Comparison of ENCODE assay signal across 1 cellular context in the genomic region with DNA sequence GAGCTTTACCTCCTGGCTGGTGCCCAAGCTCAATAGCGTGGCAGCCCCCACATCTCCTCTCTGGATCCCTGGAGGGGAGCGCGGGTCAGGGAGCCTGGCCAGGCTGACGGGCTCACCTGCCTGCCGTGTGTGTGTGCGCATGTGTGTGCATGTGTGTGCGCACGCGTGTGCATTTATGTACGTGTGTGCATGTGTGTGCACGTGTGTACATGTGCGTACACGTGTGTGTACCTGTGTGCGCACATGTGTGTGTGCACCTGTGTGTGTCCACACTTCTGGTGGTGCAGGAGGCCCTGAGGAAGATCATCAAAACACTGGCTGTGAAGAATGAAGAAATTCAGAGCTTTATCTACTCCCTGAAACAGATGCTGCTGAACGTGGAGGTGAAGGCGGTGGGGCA.
TF ChIP-seq lines count a peak whose summit lies in the region.

No MANE protein-coding gene starts in this region.

TF ChIP-seq in H1, 55 proteins besides CTCF, POLR2A, EP300 and RAD21:
- TF ChIP-seq SP1 (IDR thresholded peaks at IDR 0.05; ENCODE audit: low read depth, low read length) (no peak), FOSL1 (IDR thresholded peaks at IDR 0.05; ENCODE audit: insufficient read depth, low read depth, low read length) (no peak)
